ENCODE assay signal across 8 cellular contexts in the genomic region with DNA sequence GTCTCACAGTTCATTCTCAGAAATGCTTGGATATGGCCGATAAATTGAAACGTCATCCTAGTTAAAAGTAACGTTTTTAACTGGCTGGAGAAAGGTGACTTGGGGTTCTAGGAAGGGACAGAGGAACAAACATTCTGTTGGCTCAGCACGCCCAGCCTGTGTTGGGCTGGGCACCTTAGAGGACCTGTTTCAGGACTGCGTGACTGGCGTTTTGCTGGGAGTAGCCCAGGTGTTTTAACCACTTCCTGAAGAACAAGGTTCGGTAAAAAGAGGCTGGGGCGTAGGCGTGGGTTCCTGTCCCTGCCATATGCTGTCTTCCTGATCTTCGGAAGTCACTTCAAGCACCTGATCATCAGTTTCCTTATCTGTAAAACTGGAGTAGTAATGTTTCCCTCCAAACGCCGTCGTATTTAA. TPM values are rescaled to one million over a fixed set of nuclear protein-coding genes. Genes with fewer than 3 reads are reported as not detected.
DNase-seq lines count a peak whose midpoint lies in the region; ATAC-seq and TF ChIP-seq lines count a peak whose summit lies in the region.

No MANE protein-coding gene starts in this region.

- no peak overlapping the region for H2BK120ac ChIP-seq in mesenchymal stem cell (ENCODE audit: low read depth, low read length)

- H3K23ac ChIP-seq in mesenchymal stem cell (ENCODE audit: low read length in 2 of 2): no peak overlapping the region

- H2BK5ac ChIP-seq in mesenchymal stem cell (ENCODE audit: low read depth, low read length, poor library complexity, severe bottlenecking): no peak overlapping the region

- POLR2A ChIA-PET in RWPE1 (lab: Yijun Ruan, JAX; ENCODE audit: low non-redundant PET): interaction anchor here (0.6 kb wide), 1 partner anchor 481 kb away, joined by 9 read pairs; no protein-coding TSS in a partner anchor

- H3K9me3 ChIP-seq in mesenchymal stem cell (ENCODE audit: control insufficient read depth, low read length): peaks cover 2% of the 10 kb centered on the region
- no peaks in the 10 kb centered on the region for H3K9me3 ChIP-seq in stomach smooth muscle (ENCODE audit: control insufficient read depth in 2 of 2, low read length in 2 of 2)

- H3K9me3 Mint-ChIP-seq in activated naive CD8-positive, alpha-beta T cell treated with anti-CD3 and anti-CD28 coated beads, Interleukin-2, amount 50 U/mL, for 24 hours: no peaks in the 10 kb centered on the region

- 87% methylated on average over 13 of the region's 13 CpGs for whole genome bisulfite sequencing in mesenchymal stem cell

- H3K79me1 ChIP-seq in mesenchymal stem cell (replicated peaks; ENCODE audit: low read length, poor library complexity, severe bottlenecking): peaks cover 13% of the 10 kb centered on the region

- peak overlapping the region; percentile 97 for H3K4me3 Mint-ChIP-seq in activated naive CD8-positive, alpha-beta T cell treated with anti-CD3 and anti-CD28 coated beads, Interleukin-2, amount 50 U/mL, for 24 hours

- H3K4me1 Mint-ChIP-seq in activated naive CD8-positive, alpha-beta T cell treated with anti-CD3 and anti-CD28 coated beads, Interleukin-2, amount 50 U/mL, for 24 hours: peaks cover 36% of the 10 kb centered on the region

- peaks cover 13% of the 10 kb centered on the region for H3K36me3 Mint-ChIP-seq in activated naive CD8-positive, alpha-beta T cell treated with anti-CD3 and anti-CD28 coated beads, Interleukin-2, amount 50 U/mL, for 24 hours (ENCODE audit: low read depth)

- H3K27me3 Mint-ChIP-seq in activated naive CD8-positive, alpha-beta T cell treated with anti-CD3 and anti-CD28 coated beads, Interleukin-2, amount 50 U/mL, for 24 hours: no peaks in the 10 kb centered on the region

- CTCF ChIA-PET in RWPE1 (lab: Yijun Ruan, JAX): interaction anchor here (0.6 kb wide), 1 partner anchor 196 kb away, joined by 3 read pairs; no protein-coding TSS in a partner anchor

- no peak overlapping the region for H2AK5ac ChIP-seq in mesenchymal stem cell (ENCODE audit: low read length, severe bottlenecking)

- H3K4me2 ChIP-seq in mesenchymal stem cell (ENCODE audit: low read length, poor library complexity, severe bottlenecking): no peak overlapping the region

- peak overlapping the region in 1 of 2 experiments; percentile 83 for H3K4me3 ChIP-seq in mesenchymal stem cell (ENCODE audit: insufficient read depth in 1 of 2, low read depth in 1 of 2, low read length in 2 of 2)
- H3K4me3 ChIP-seq in stomach smooth muscle (ENCODE audit: low read length in 2 of 2): peak overlapping the region in 1 of 2 donors; percentile 83

- no peak overlapping the region for H4K91ac ChIP-seq in mesenchymal stem cell (ENCODE audit: low read length)

- H2AFZ ChIP-seq in mesenchymal stem cell (ENCODE audit: low read depth, low read length): no peak overlapping the region

- H3K36me3 ChIP-seq in mesenchymal stem cell (ENCODE audit: control insufficient read depth in 1 of 2, insufficient read depth in 2 of 2, low read depth in 1 of 2, low read length in 2 of 2): peaks cover 9 to 23% of the 10 kb centered on the region in 2 experiments
- peaks cover 4 to 5% of the 10 kb centered on the region in 2 donors for H3K36me3 ChIP-seq in stomach smooth muscle (ENCODE audit: control insufficient read depth in 2 of 2, insufficient read depth in 2 of 2, low read length in 2 of 2)

- DNase-seq in AML-193 (lab: John Stamatoyannopoulos, UW) (peak; percentile 38 to 43), RWPE1 (ENCODE audit: low spot score) (peak; percentile 34), mesenchymal stem cell (no peak), mesenteric fat pad (ENCODE audit: low spot score) (no peak), NCI-H2029 (lab: John Stamatoyannopoulos, UW) (no peak)
- peak; percentile 69 for DNase-seq in activated naive CD8-positive, alpha-beta T cell treated with anti-CD3 and anti-CD28 coated beads, Interleukin-2, amount 50 U/mL, for 24 hours

- H3K18ac ChIP-seq in mesenchymal stem cell (ENCODE audit: low read depth in 1 of 2, low read length in 2 of 2): no peak overlapping the region

- no peaks in the 10 kb centered on the region for H3K27me3 ChIP-seq in mesenchymal stem cell (ENCODE audit: control insufficient read depth in 1 of 2, insufficient read depth in 1 of 2, low read length in 2 of 2)
- H3K27me3 ChIP-seq in stomach smooth muscle (ENCODE audit: control insufficient read depth in 1 of 2, insufficient read depth in 2 of 2, low read length in 2 of 2): no peaks in the 10 kb centered on the region

- peak overlapping the region; percentile 54 for H2BK15ac ChIP-seq in mesenchymal stem cell (ENCODE audit: low read depth, poor library complexity, severe bottlenecking)

- ATAC-seq in GM21515 (IDR thresholded peaks at IDR 0.05; ENCODE audit: unreplicated experiment): peak; percentile 37
- ATAC-seq in activated naive CD8-positive, alpha-beta T cell treated with anti-CD3 and anti-CD28 coated beads, Interleukin-2, amount 50 U/mL, for 24 hours: peak; percentile 24

- H4K8ac ChIP-seq in mesenchymal stem cell (ENCODE audit: low read length): peak overlapping the region; percentile 55

- H3K27ac ChIP-seq in RWPE1 (no peak overlapping the region), mesenchymal stem cell (ENCODE audit: low read length, poor library complexity, severe bottlenecking) (no peak overlapping the region), stomach smooth muscle (ENCODE audit: low read length) (peak overlapping the region; percentile 88)

- peak overlapping the region; percentile 97 for H3K27ac Mint-ChIP-seq in activated naive CD8-positive, alpha-beta T cell treated with anti-CD3 and anti-CD28 coated beads, Interleukin-2, amount 50 U/mL, for 24 hours

- no peak overlapping the region for H3K14ac ChIP-seq in mesenchymal stem cell (ENCODE audit: low read length in 2 of 2)

- H3K4ac ChIP-seq in mesenchymal stem cell (ENCODE audit: low read depth in 1 of 2, low read length in 2 of 2): no peak overlapping the region

- H3K9ac ChIP-seq in mesenchymal stem cell (ENCODE audit: low read length) (peak overlapping the region; percentile 98), stomach smooth muscle (ENCODE audit: low read length in 2 of 2) (peak overlapping the region in 1 of 2 donors; percentile 96)

- TF ChIP-seq CTCF in RWPE1 (conservative IDR thresholded peaks at IDR 0.05; ENCODE audit: low read depth): no peak

- H3K4me1 ChIP-seq in mesenchymal stem cell (ENCODE audit: control insufficient read depth, insufficient read depth, low read depth, low read length) (peaks cover 18% of the 10 kb centered on the region), stomach smooth muscle (ENCODE audit: control insufficient read depth, insufficient read depth, low read length) (peaks cover 22% of the 10 kb centered on the region)

- no peak overlapping the region for H2BK12ac ChIP-seq in mesenchymal stem cell (ENCODE audit: low read length in 2 of 2)

RNA-seq across cellular contexts. Expression of a gene that starts 1.1 kb away (rescaled TPM):
- polyA plus RNA-seq in mesenchymal stem cell (2013, experiment 1 of 2): 8.8 TPM
- 9.0 TPM for polyA plus RNA-seq in mesenchymal stem cell (2013, experiment 2 of 2)
- total RNA-seq in mesenteric fat pad: 43.1 TPM

RNA-seq across cellular contexts. Expression of a gene that starts 10.0 kb away (rescaled TPM):
- polyA plus RNA-seq in mesenchymal stem cell (2013, experiment 1 of 2): 31.1 TPM
- polyA plus RNA-seq in mesenchymal stem cell (2013, experiment 2 of 2): 31.8 TPM
- total RNA-seq in mesenteric fat pad: 30.2 TPM

Comparison
In these comparisons a context has a peak if more than half of its experiments do, and no peak if none do; other contexts are left out.
1. DNase-seq: peak in AML-193 (2 of 2), RWPE1 (single experiment) and activated naive CD8-positive, alpha-beta T cell treated with anti-CD3 and anti-CD28 coated beads, Interleukin-2, amount 50 U/mL, for 24 hours (single experiment); none in mesenchymal stem cell (single experiment), mesenteric fat pad (single experiment) and NCI-H2029 (single experiment).